ENCODE assay signal across 13 cellular contexts in genomic region chr5:39121922-39122321, GRCh38.
"Had no signal": no experiment of that assay in that cellular context is flagged by ENCODE, and none has a peak within 500 bp of the region (broad histone marks: within the 10 kb centered on the region; RNA-seq: fewer than 3 reads in every experiment).

No MANE protein-coding gene starts in this region.

- H3K27me3 Mint-ChIP-seq: effector memory CD8-positive, alpha-beta T cell had no signal

- H3K4me3 Mint-ChIP-seq: effector memory CD8-positive, alpha-beta T cell; neural crest cell had no signal

- H3K27ac ChIP-seq: pancreas, thoracic aorta had no signal

- H3K9me3 ChIP-seq: pancreas, thoracic aorta had no signal

- H3K4me1 ChIP-seq: pancreas had no signal

- FAIRE-seq: pancreas had no signal

- H3K9me3 Mint-ChIP-seq: effector memory CD8-positive, alpha-beta T cell; neural crest cell had no signal

- H3K4me1 Mint-ChIP-seq: neural crest cell had no signal

- H3K36me3 ChIP-seq: pancreas, thoracic aorta had no signal

- DNase-seq: activated CD4-positive, alpha-beta T cell treated with anti-CD3 and anti-CD28 coated beads, Interleukin-2, amount 50 U/mL, for 4 hours; activated CD4-positive, CD25-positive, alpha-beta regulatory T cell; activated CD8-positive, alpha-beta memory T cell treated with anti-CD3 and anti-CD28 coated beads, Interleukin-2, amount 50 U/mL, for 48 hours; cortex of kidney; effector memory CD8-positive, alpha-beta T cell; hippocampal formation; left ventricle myocardium superior; mesenchymal stem cell; pancreas; stimulated activated CD4-positive, alpha-beta T cell treated with anti-CD3 and anti-CD28 coated beads, Interleukin-12 subunit alpha, Interleukin-12 subunit beta, amount 100 ng/mL, for 4 hours; stimulated activated naive CD4-positive, alpha-beta T cell treated with Interleukin-2 at 50 U/mL for 16 hours had no signal

- H3K4me3 ChIP-seq: pancreas, thoracic aorta had no signal

- ATAC-seq: effector memory CD8-positive, alpha-beta T cell; left ventricle myocardium superior; pancreas had no signal
